Comparison of ENCODE assay signal across 1 cellular context in the genomic region with DNA sequence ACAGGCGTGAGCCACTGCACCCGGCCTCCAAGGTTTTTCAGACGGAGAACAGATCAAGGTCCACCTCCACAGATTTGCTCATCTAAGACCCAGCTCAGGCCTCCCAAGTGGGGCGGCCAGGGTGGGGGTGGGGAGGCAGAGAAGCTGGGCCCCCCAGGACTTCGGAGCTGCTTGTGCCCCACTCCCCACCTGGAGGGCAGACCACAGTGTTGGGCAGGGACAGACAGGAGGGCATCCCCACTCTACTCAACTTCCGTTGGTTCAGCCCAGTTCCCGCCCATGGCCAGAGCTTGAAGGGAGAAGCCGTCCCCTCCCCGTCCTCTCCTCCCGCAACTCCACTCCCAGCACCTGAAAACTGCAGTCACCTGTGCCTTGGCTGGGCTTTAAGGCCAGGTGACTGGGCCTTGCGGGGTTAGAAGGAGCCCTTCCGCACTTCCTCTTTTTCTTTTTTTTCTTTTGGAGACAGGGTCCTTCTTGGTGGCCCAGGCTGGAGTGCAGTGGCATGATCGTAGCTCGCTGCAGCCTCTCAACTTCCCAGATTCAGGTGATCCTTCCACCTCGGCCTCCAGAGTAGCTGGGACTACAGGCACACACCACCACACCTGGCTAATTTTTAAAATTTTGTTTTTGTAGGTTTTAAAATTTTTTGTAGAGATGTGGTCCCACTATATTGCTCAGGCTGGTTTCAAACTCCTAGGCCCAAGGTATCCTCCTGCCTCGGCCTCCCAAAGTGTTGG.
TF ChIP-seq lines count a peak whose summit lies in the region.

No MANE protein-coding gene starts in this region.

TF ChIP-seq in H1, 55 proteins besides CTCF, POLR2A, EP300 and RAD21:
- TF ChIP-seq ATF2 (IDR thresholded peaks at IDR 0.05; ENCODE audit: low read length) (no peak), SIX5 (IDR thresholded peaks at IDR 0.05; ENCODE audit: low read depth, low read length) (no peak), SP2 (IDR thresholded peaks at IDR 0.05; ENCODE audit: low read length) (no peak), KDM1A (IDR thresholded peaks at IDR 0.05; ENCODE audit: borderline replicate concordance, low read length) (no peak), ASH2L (IDR thresholded peaks at IDR 0.05; ENCODE audit: low read length) (no peak), KDM4A (IDR thresholded peaks at IDR 0.05; ENCODE audit: low read depth, low read length, severe bottlenecking) (no peak), BRCA1 (IDR thresholded peaks at IDR 0.05; ENCODE audit: low read depth, low read length) (no peak), JUND (IDR thresholded peaks at IDR 0.05; ENCODE audit: low read length) (no peak), CHD2 (IDR thresholded peaks at IDR 0.05; ENCODE audit: low read length) (no peak), TBP (IDR thresholded peaks at IDR 0.05; ENCODE audit: low read depth, low read length) (no peak), FOSL1 (IDR thresholded peaks at IDR 0.05; ENCODE audit: insufficient read depth, low read depth, low read length) (no peak)
TF ChIP-seq in H1: peak in this region for 0.
